Comparison of ENCODE assay signal across 8 cellular contexts in the genomic region with DNA sequence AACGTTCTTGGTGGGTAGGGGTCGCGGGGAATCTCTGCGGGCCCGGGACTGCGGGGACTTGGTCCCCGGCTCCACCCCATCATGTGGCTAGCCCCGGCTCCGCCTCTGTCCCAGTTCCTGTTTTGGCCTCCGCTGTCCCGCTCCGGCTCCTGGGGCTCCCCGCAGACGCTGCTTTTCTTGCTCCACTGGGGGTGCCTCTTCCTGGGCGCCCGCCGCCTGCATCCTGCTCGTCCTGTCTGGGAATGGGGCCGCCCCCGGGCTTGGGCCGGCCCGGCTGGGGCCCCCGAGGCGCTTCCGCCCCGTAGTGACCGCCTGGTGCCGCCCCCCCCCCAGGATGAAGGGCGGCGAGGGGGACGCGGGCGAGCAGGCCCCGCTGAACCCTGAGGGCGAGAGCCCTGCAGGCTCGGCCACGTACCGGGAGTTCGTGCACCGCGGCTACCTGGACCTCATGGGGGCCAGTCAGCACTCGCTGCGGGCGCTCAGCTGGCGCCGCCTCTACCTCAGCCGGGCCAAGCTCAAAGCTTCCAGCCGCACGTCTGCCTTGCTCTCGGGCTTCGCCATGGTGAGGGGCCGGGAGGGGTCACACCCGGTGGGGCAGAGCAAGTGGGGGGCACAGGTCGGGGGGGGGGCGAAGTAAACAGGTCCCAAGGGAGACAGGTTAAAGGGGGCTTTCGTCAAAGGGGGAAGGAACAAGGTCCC. TPM values are rescaled to one million over a fixed set of nuclear protein-coding genes. Genes with fewer than 3 reads are reported as not detected.
DNase-seq lines count a peak whose midpoint lies in the region; ATAC-seq, FAIRE-seq and TF ChIP-seq lines count a peak whose summit lies in the region.

Gene ORAI3 (plus strand): TSS at position 113 of the 699 bp plus-strand sequence. CDS start 222 bp downstream, at position 335.

- H3K4me2 ChIP-seq in GM12878 (ENCODE audit: control insufficient read depth, insufficient read depth): peak within 1 kb of the TSS; percentile 77

- in situ Hi-C loops in SK-MEL-5 (cut with HindIII; ENCODE audit: low pct_unique_long_range_greater_than_20kb, low sequenced_read_pairs): no loop called here
- in situ Hi-C loops in GM12878 (cut with MboI): no loop called here

- H3K27ac ChIP-seq in GM12878 (ENCODE audit: control insufficient read depth, insufficient read depth): peak within 1 kb of the TSS; percentile 82

- H3K9ac ChIP-seq in GM12878 (ENCODE audit: control insufficient read depth, insufficient read depth, low read length): peak within 1 kb of the TSS; percentile 82

- H3K9me3 ChIP-seq in GM12878 (replicated peaks; ENCODE audit: control insufficient read depth, insufficient read depth, low read length): no peaks in the 10 kb centered on the region

- no peaks in the 10 kb centered on the region for H4K20me1 ChIP-seq in GM12878 (ENCODE audit: control insufficient read depth, insufficient read depth)

- peaks cover 19% of the 10 kb centered on the region for H3K79me2 ChIP-seq in GM12878 (ENCODE audit: control insufficient read depth, insufficient read depth, low read length)

- H3K4me1 ChIP-seq in GM12878 (ENCODE audit: control insufficient read depth, insufficient read depth, low read length): peaks cover 13% of the 10 kb centered on the region

- peak within 1 kb of the TSS; percentile 99 for H3K4me3 ChIP-seq in GM12878

- no TSS peak for BruUV-seq in GM12878 (replicated peaks; lab: Mats Ljungman, UMichigan)

- SMC1A ChIA-PET in GM12878 (lab: Charles Lee; ENCODE audit: uncharacterized antibody, unreplicated experiment): interaction anchor here (0.5 to 1.7 kb wide), 2 partner anchors 8 to 103 kb away, joined by 3 to 5 read pairs; no protein-coding TSS in a partner anchor

- POLR2A ChIA-PET in GM12878 (lab: Charles Lee): interaction anchor here (0.6 to 1.2 kb wide), 6 partner anchors 46 to 1176 kb away, joined by 3 to 7 read pairs (median 4); partner anchors contain the start of gene ZNF267

- TF ChIP-seq RAD21 in GM12878 (IDR thresholded peaks at IDR 0.05; ENCODE audit: insufficient read depth, low read depth, low read length): no peak

- peak; percentile 82 for TF ChIP-seq POLR2A in GM12878 (IDR thresholded peaks at IDR 0.05; ENCODE audit: low read depth, low read length)

- TF ChIP-seq EP300 in GM12878 (IDR thresholded peaks at IDR 0.05; ENCODE audit: borderline replicate concordance in 1 of 2, control insufficient read depth in 1 of 2, low read depth in 2 of 2, low read length in 2 of 2): 0 out of 4 replicates have a peak, but pooled peaks of 1 of the 2 experiments have one; percentile 24

- H2AFZ ChIP-seq in GM12878 (ENCODE audit: control insufficient read depth, low read depth, low read length): peak within 1 kb of the TSS; percentile 54

- under 1% methylated on average over 29 of the region's 56 CpGs for WGBS in GM12878 (ENCODE audit: insufficient coverage, insufficient replicate concordance, low lambda C conversion rate, missing lambda C conversion rate)

- peak; percentile 66 for ATAC-seq in GM19324 (IDR thresholded peaks at IDR 0.05; ENCODE audit: low FRiP score, unreplicated experiment)
- ATAC-seq in HG03442 (IDR thresholded peaks at IDR 0.05; ENCODE audit: unreplicated experiment): peak; percentile 63
- peak; percentile 88 for ATAC-seq in GM12878

- no peaks in the 10 kb centered on the region for H3K27me3 ChIP-seq in GM12878 (replicated peaks in 1 of 2; ENCODE audit: control insufficient read depth in 2 of 2, insufficient read depth in 2 of 2, low read length in 1 of 2)

- CTCF ChIA-PET in GM12878 (lab: Yijun Ruan, JAX): interaction anchor here (0.6 to 2.0 kb wide), 7 partner anchors 8 to 495 kb away, joined by 3 to 14 read pairs (median 4); partner anchors contain the start of gene BCL7C

- RAD21 ChIA-PET in GM12878 (lab: Charles Lee; ENCODE audit: unreplicated experiment): interaction anchor here (0.6 to 0.7 kb wide), 2 partner anchors 168 to 255 kb away, joined by 3 read pairs; partner anchors contain the start of gene KAT8

- FAIRE-seq in GM12878 (lab: Jason Lieb, UNC): no peak

- DNase-seq in COLO668 (lab: John Stamatoyannopoulos, UW; ENCODE audit: unreplicated experiment): peak; percentile 56
- peak; percentile 50 for DNase-seq in SK-MEL-5 (ENCODE audit: low read depth, low spot score)
- no peak for DNase-seq in GM12878 (ENCODE audit: low read depth, low spot score)
- DNase-seq in hippocampal formation (lab: John Stamatoyannopoulos, UW): peak; percentile 55 to 64
- no peak for DNase-seq in pulmonary artery endothelial cell (ENCODE audit: low read depth, low spot score)
- DNase-seq in COLO829 (ENCODE audit: low spot score): no peak

- 0 out of 4 replicates have a peak, but pooled peaks cover 1 to 8% of the 10 kb centered on the region in 2 experiments for H3K36me3 ChIP-seq in GM12878 (ENCODE audit: control insufficient read depth in 2 of 2, insufficient read depth in 2 of 2, low read length in 1 of 2)

- intact Hi-C loops in GM12878 (cut with micrococcal nuclease; ENCODE audit: unreplicated experiment): no loop called here

- TF ChIP-seq CTCF in GM12878 (IDR thresholded peaks at IDR 0.05 in 2 of 3, conservative IDR thresholded peaks at IDR 0.05 in 1 of 3; ENCODE audit: control insufficient read depth in 2 of 3, extremely low read depth in 1 of 3, insufficient read depth in 1 of 3, low read depth in 3 of 3, low read length in 3 of 3): no peak

TF ChIP-seq in GM12878, 131 proteins besides CTCF, POLR2A, EP300 and RAD21 (continues in another document):
- TF ChIP-seq, protein P1, sequence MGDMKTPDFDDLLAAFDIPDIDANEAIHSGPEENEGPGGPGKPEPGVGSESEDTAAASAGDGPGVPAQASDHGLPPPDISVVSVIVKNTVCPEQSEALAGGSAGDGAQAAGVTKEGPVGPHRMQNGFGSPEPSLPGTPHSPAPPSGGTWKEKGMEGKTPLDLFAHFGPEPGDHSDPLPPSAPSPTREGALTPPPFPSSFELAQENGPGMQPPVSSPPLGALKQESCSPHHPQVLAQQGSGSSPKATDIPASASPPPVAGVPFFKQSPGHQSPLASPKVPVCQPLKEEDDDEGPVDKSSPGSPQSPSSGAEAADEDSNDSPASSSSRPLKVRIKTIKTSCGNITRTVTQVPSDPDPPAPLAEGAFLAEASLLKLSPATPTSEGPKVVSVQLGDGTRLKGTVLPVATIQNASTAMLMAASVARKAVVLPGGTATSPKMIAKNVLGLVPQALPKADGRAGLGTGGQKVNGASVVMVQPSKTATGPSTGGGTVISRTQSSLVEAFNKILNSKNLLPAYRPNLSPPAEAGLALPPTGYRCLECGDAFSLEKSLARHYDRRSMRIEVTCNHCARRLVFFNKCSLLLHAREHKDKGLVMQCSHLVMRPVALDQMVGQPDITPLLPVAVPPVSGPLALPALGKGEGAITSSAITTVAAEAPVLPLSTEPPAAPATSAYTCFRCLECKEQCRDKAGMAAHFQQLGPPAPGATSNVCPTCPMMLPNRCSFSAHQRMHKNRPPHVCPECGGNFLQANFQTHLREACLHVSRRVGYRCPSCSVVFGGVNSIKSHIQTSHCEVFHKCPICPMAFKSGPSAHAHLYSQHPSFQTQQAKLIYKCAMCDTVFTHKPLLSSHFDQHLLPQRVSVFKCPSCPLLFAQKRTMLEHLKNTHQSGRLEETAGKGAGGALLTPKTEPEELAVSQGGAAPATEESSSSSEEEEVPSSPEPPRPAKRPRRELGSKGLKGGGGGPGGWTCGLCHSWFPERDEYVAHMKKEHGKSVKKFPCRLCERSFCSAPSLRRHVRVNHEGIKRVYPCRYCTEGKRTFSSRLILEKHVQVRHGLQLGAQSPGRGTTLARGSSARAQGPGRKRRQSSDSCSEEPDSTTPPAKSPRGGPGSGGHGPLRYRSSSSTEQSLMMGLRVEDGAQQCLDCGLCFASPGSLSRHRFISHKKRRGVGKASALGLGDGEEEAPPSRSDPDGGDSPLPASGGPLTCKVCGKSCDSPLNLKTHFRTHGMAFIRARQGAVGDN (IDR thresholded peaks at IDR 0.05): peak; percentile 64
- peak; percentile 10 for TF ChIP-seq BCL3 (IDR thresholded peaks at IDR 0.05; ENCODE audit: borderline replicate concordance, insufficient read depth, low read depth, low read length, poor library complexity, severe bottlenecking)

RNA-seq across cellular contexts. Expression of gene ORAI3, which starts in this region (rescaled TPM):
- 35.2 and 43.9 TPM in 2 replicates for total RNA-seq in SK-MEL-5 (2014; rRNA removed; shearing (Covaris generic))
- 42.9 and 45.9 TPM in 2 replicates for polyA plus RNA-seq in SK-MEL-5 (2015; cell fraction: cytosol; rRNA removed)
- polyA plus RNA-seq in SK-MEL-5 (2015; cell fraction: nucleus; rRNA removed): 14.5 and 15.9 TPM in 2 replicates
- 14.8 and 15.5 TPM in 2 replicates for total RNA-seq in GM12878 (2013; cell fraction: nucleolus; rRNA removed)
- total RNA-seq in GM12878 (2014; rRNA removed) (19.5 and 22.4 TPM in 2 replicates), GM12878 (2014; rRNA removed; fragmentation: Illumina TruSeq; extraction: Trizol) (7.0 and 7.2 TPM in 2 replicates), GM12878 (2021) (17.3 TPM in 2 replicates), pulmonary artery endothelial cell (12.4 and 19.5 TPM in 2 replicates)
- 9.1 TPM for polyA plus RNA-seq in GM12878 (2011; ENCODE audit: low read depth)
- polyA plus RNA-seq in GM12878 (2011; rRNA removed) (8.3 and 15.2 TPM in 2 replicates), GM12878 (2014; fragmentation: Illumina TruSeq; extraction: Trizol) (5.6 and 8.6 TPM in 2 replicates), GM12878 (2014; fragmentation: Nextera tagmentation; extraction: Ambion mirVana) (1 to 10 TPM; 3.4 to 8.5 TPM), GM12878 (2014; rRNA removed) (18.6 and 19.7 TPM in 2 replicates), GM12878 (2016; fragmentation: Nextera tagmentation; extraction: Ambion mirVana) (10 to 100 TPM; 21.3 to 21.9 TPM)
- 23.5 and 26.1 TPM in 2 replicates for polyA plus RNA-seq in GM12878 (2011; cell fraction: cytosol; rRNA removed)
- 12.2 and 17.5 TPM in 2 replicates for polyA plus RNA-seq in GM12878 (2011; cell fraction: nucleus; rRNA removed)
- 19.4 and 25.7 TPM in 2 replicates for polyA plus RNA-seq in GM12878 (2012)
- polyA minus RNA-seq in GM12878 (2011; rRNA and poly(A)+ RNA removed): 16.2 and 26.9 TPM in 2 replicates
- 6.3 and 9.1 TPM in 2 replicates for polyA minus RNA-seq in GM12878 (2011; cell fraction: cytosol; rRNA and poly(A)+ RNA removed)
- 8.0 and 8.9 TPM in 2 replicates for polyA minus RNA-seq in GM12878 (2011; cell fraction: nucleus; rRNA and poly(A)+ RNA removed)

Comparison
In these comparisons a context has a peak if more than half of its experiments do, and no peak if none do; other contexts are left out.
1. DNase-seq: peak in COLO668 (single experiment), SK-MEL-5 (single experiment) and hippocampal formation (2 of 2); none in GM12878 (single experiment), pulmonary artery endothelial cell (single experiment) and COLO829 (single experiment).
2. Peak in every context shown above with its lines, with median percentiles within 50 percentile points of each other: ATAC-seq.